In the genomic region with DNA sequence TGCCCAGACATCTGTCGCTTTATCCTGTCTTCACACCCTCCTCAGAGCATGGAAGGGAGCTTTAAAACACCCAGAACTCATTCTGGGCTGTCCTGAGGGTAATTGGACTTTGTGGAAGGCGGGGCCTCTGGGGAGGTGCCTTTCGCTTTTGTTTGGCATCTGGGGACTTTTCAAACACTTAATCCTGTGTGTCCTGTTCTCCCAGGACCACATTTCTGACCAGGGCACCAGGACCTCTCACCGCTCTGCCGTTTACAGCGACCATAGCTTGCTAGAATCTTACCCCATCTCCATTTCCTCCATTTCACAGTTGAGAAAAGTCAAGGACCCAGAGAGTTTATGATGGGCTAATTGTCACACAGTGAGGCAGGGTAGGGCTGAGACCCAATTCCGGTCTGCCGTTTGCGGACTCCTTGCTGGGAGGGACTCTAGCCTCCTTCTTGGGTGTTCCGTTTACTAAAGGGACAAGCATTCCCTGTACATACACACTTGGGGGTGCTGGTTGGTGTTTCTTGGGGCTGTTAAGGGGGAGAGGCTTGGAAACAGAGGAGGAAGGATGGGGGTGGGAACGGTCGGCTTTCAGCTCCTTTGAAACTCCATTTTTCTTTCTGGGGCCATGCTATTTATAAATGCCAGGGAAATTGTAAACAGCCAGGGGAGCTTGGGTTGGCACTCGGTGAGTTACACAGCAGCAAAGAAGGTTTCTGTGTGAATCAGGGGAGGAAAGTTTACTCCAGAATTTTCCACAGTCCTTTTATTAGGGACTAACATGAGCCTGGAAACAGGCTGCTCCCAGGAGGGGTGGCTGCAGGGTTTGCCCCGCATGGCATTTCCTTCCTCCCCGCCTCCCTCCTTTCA, we compare ENCODE assay signal across 8 cellular contexts. TPM values are rescaled to one million over a fixed set of nuclear protein-coding genes. Genes with fewer than 3 reads are reported as not detected.
DNase-seq lines count a peak whose midpoint lies in the region; ATAC-seq, FAIRE-seq and TF ChIP-seq lines count a peak whose summit lies in the region.

No MANE protein-coding gene starts in this region.

- H3K56ac ChIP-seq in H1 (replicated peaks; ENCODE audit: insufficient read length, low read depth, low read length): no peak overlapping the region

- no peak overlapping the region for H3K27ac ChIP-seq in MM.1S (ENCODE audit: low read length)
- no peak overlapping the region for H3K27ac ChIP-seq in H1 (ENCODE audit: low read depth, low read length)

- H2AK5ac ChIP-seq in H1 (ENCODE audit: low read depth, low read length): 0 out of 2 replicates have a peak overlapping the region, but pooled peaks have one; percentile 8

- H3K14ac ChIP-seq in H1 (ENCODE audit: insufficient read length): no peak overlapping the region

- no peak overlapping the region for H4K8ac ChIP-seq in H1 (ENCODE audit: extremely low read depth, insufficient read depth, low read length)

- 0 out of 2 replicates have a peak overlapping the region, but pooled peaks have one; percentile 39 for H2BK12ac ChIP-seq in H1 (ENCODE audit: low read depth, low read length)

- H3K4me1 ChIP-seq in MM.1S (ENCODE audit: low read length) (no peaks in the 10 kb centered on the region; the same call in 1 of the 2 replicates), H1 (replicated peaks in 1 of 4; ENCODE audit: control insufficient read depth in 3 of 4, insufficient read depth in 4 of 4, low read length in 3 of 4) (peaks cover 4 to 31% (median 12%) of the 10 kb centered on the region in 4 experiments), mucosa of stomach (ENCODE audit: control insufficient read depth, insufficient read depth, low read length) (peaks cover 39% of the 10 kb centered on the region)

- POLR2A ChIA-PET in H1 (lab: Charles Lee; ENCODE audit: partially characterized antibody): interaction anchor here (1.3 to 2.6 kb wide), 5 partner anchors 9 to 48 kb away, joined by 4 to 19 read pairs (median 5); no protein-coding TSS in a partner anchor

- CTCF ChIA-PET in H1 (lab: Charles Lee; ENCODE audit: partially characterized antibody): interaction anchor here (0.5 to 6.1 kb wide), 14 partner anchors 9 to 130 kb away, joined by 3 to 53 read pairs (median 6); no protein-coding TSS in a partner anchor

- H2BK120ac ChIP-seq in H1 (replicated peaks; ENCODE audit: low read depth, low read length): no peak overlapping the region

- TF ChIP-seq RAD21 in H1 (IDR thresholded peaks at IDR 0.05 in 1 of 2, conservative IDR thresholded peaks at IDR 0.05 in 1 of 2; ENCODE audit: low read depth in 2 of 2, low read length in 2 of 2): no peak

- no peak overlapping the region for H4K91ac ChIP-seq in H1 (replicated peaks; ENCODE audit: insufficient read length, low read length)

- peak; percentile 58 for DNase-seq in GM03348 (ENCODE audit: low spot score)
- DNase-seq in MM.1S: no peak
- no peak for DNase-seq in H1 (ENCODE audit: low read depth in 1 of 2, low spot score in 2 of 2)
- no peak for DNase-seq in LoVo (ENCODE audit: low spot score)
- DNase-seq in NCI-H1105 treated with DMSO at 0.1 percent for 48 hours (lab: John Stamatoyannopoulos, UW): no peak
- DNase-seq in stimulated activated CD4-positive, alpha-beta T cell treated with anti-CD3 and anti-CD28 coated beads, Interleukin-12 subunit alpha, Interleukin-12 subunit beta, amount 100 ng/mL, for 4 hours: no peak

- H2BK15ac ChIP-seq in H1 (ENCODE audit: low read length): 0 out of 2 replicates have a peak overlapping the region, but pooled peaks have one; percentile 29

- no peak overlapping the region for H3K4me3 ChIP-seq in MM.1S (ENCODE audit: low read length)
- H3K4me3 ChIP-seq in H1 (ENCODE audit: extremely low read depth in 1 of 4, insufficient read depth in 2 of 4, low read depth in 3 of 4, low read length in 4 of 4): peak overlapping the region; percentile 28 to 94 (median 72); a peak in 7 of 8 replicates
- peak overlapping the region; percentile 80 for H3K4me3 ChIP-seq in mucosa of stomach (ENCODE audit: low read length)

- H3K79me1 ChIP-seq in H1 (ENCODE audit: low read depth, low read length): no peaks in the 10 kb centered on the region

- no peaks in the 10 kb centered on the region for H3K27me3 ChIP-seq in MM.1S (replicated peaks; ENCODE audit: insufficient read depth, low read length)
- peaks cover 0 to 30% (median 22%) of the 10 kb centered on the region in 4 experiments; a peak in 6 of 7 replicates for H3K27me3 ChIP-seq in H1 (replicated peaks in 1 of 4; ENCODE audit: control insufficient read depth in 3 of 4, extremely low read depth in 1 of 4, insufficient read depth in 3 of 4, low read length in 3 of 4)
- no peaks in the 10 kb centered on the region for H3K27me3 ChIP-seq in mucosa of stomach (ENCODE audit: control insufficient read depth, insufficient read depth, low read length)

- H3K79me2 ChIP-seq in MM.1S (ENCODE audit: low read length) (no peaks in the 10 kb centered on the region), H1 (ENCODE audit: control insufficient read depth in 1 of 2, insufficient read depth in 2 of 2, low read length in 2 of 2) (peaks cover 0 to 5% of the 10 kb centered on the region in 2 experiments; a peak in 1 of 4 replicates)

- H3K9me2 ChIP-seq in MM.1S (replicated peaks; ENCODE audit: insufficient read depth, low read length): no peaks in the 10 kb centered on the region

- no peak for TF ChIP-seq CTCF in MM.1S (IDR thresholded peaks at IDR 0.05; ENCODE audit: low read length)
- TF ChIP-seq CTCF in H1 (IDR thresholded peaks at IDR 0.05; ENCODE audit: control extremely low read depth in 1 of 3, insufficient read depth in 1 of 3, low read depth in 1 of 3, low read length in 3 of 3): no peak

- 28% methylated on average over 15 of the region's 15 CpGs; no CpG with 5 or more reads in 1 of the 2 experiments for WGBS in H1 (ENCODE audit: extremely low coverage in 1 of 2, insufficient coverage in 1 of 2, insufficient read length in 1 of 2, insufficient replicate concordance in 2 of 2, low coverage in 1 of 2, low lambda C conversion rate in 2 of 2, missing lambda C conversion rate in 1 of 2), 2 experiments

- peak overlapping the region; percentile 25 for H3K18ac ChIP-seq in H1 (ENCODE audit: extremely low read depth, low read length)

- H3K9ac ChIP-seq in MM.1S (ENCODE audit: low read length) (no peak overlapping the region), H1 (replicated peaks in 1 of 4; ENCODE audit: extremely low read depth in 1 of 4, low read depth in 3 of 4, low read length in 3 of 4) (peak overlapping the region in 3 of 4 experiments; percentile 21 to 38 (median 24); a peak in 1 of 7 replicates), mucosa of stomach (ENCODE audit: low read length) (peak overlapping the region; percentile 92)

- H4K20me1 ChIP-seq in MM.1S (ENCODE audit: insufficient read depth, low read length) (no peaks in the 10 kb centered on the region), H1 (replicated peaks in 1 of 2; ENCODE audit: control insufficient read depth in 1 of 2, insufficient read depth in 2 of 2, low read length in 2 of 2) (no peaks in the 10 kb centered on the region)

- peak overlapping the region; percentile 6 for H3K4ac ChIP-seq in H1 (replicated peaks; ENCODE audit: insufficient read length, low read depth, low read length)

- ATAC-seq in GM21825 (IDR thresholded peaks at IDR 0.05; ENCODE audit: unreplicated experiment): no peak

- no peak for TF ChIP-seq EP300 in H1 (IDR thresholded peaks at IDR 0.05; ENCODE audit: borderline replicate concordance in 1 of 2, low read depth in 2 of 2, low read length in 2 of 2)

- H2AFZ ChIP-seq in MM.1S (ENCODE audit: low read length) (no peak overlapping the region), H1 (ENCODE audit: low read length) (no peak overlapping the region)

- no peak for TF ChIP-seq POLR2A in H1 (IDR thresholded peaks at IDR 0.05; ENCODE audit: control extremely low read depth in 1 of 2, low read depth in 2 of 2, low read length in 2 of 2)

- no peaks in the 10 kb centered on the region for H3K9me3 ChIP-seq in MM.1S (replicated peaks; ENCODE audit: insufficient read depth, low read length)
- H3K9me3 ChIP-seq in H1 (ENCODE audit: insufficient read depth in 2 of 2, low read depth in 1 of 2, low read length in 1 of 2): no peaks in the 10 kb centered on the region
- H3K9me3 ChIP-seq in mucosa of stomach (ENCODE audit: control insufficient read depth, low read length): no peaks in the 10 kb centered on the region

- no peaks in the 10 kb centered on the region for H3F3A ChIP-seq in MM.1S (ENCODE audit: insufficient read depth, low read length)

- H3K36me3 ChIP-seq in MM.1S (replicated peaks; ENCODE audit: insufficient read depth, low read length): no peaks in the 10 kb centered on the region
- no peaks in the 10 kb centered on the region for H3K36me3 ChIP-seq in H1 (ENCODE audit: control insufficient read depth in 2 of 4, insufficient read depth in 4 of 4, low read length in 3 of 4)
- H3K36me3 ChIP-seq in mucosa of stomach (ENCODE audit: control insufficient read depth, insufficient read depth, low read length): no peaks in the 10 kb centered on the region

- H3K23me2 ChIP-seq in H1 (ENCODE audit: low read depth, low read length): peaks cover 16% of the 10 kb centered on the region

- no peak for FAIRE-seq in H1 (lab: Jason Lieb, UNC)

- no peak overlapping the region for H3K23ac ChIP-seq in H1 (ENCODE audit: insufficient read length)

- H2BK20ac ChIP-seq in H1 (ENCODE audit: low read length): no peak overlapping the region

- peak overlapping the region; percentile 18; the same call in 1 of the 2 replicates for H2BK5ac ChIP-seq in H1 (ENCODE audit: low read depth, low read length)

- peak overlapping the region; percentile 98; the same call in 1 of the 2 replicates for H3K4me2 ChIP-seq in MM.1S (ENCODE audit: low read depth, low read length)
- peak overlapping the region; percentile 91 to 93 for H3K4me2 ChIP-seq in H1 (ENCODE audit: insufficient read depth in 1 of 2, low read depth in 2 of 2, low read length in 2 of 2)

- H4K5ac ChIP-seq in H1 (ENCODE audit: insufficient read length, low read depth, low read length): no peak overlapping the region

TF ChIP-seq in H1, 55 proteins besides CTCF, POLR2A, EP300 and RAD21 (continues in another document):
- TF ChIP-seq, protein P1, sequence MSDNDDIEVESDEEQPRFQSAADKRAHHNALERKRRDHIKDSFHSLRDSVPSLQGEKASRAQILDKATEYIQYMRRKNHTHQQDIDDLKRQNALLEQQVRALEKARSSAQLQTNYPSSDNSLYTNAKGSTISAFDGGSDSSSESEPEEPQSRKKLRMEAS (IDR thresholded peaks at IDR 0.05): 0 out of 2 replicates have a peak, but pooled peaks have one; percentile 22
- TF ChIP-seq ASH2L (IDR thresholded peaks at IDR 0.05; ENCODE audit: low read length) (peak; percentile 9), FOSL1 (IDR thresholded peaks at IDR 0.05; ENCODE audit: insufficient read depth, low read depth, low read length) (no peak)

RNA-seq across cellular contexts. Expression of a gene that starts 1.3 kb away (rescaled TPM):
- 49.7 and 52.3 TPM in 2 replicates for total RNA-seq in H1 (2021; fragmentation: NEBNext Ultra II Directional; extraction: Animal tissue kit (Norgen Biotek cat#: 25700))
- 94.5 and 107 TPM in 2 replicates for polyA plus RNA-seq in H1 (2011; rRNA removed)
- polyA plus RNA-seq in H1 (2011; cell fraction: cytosol; rRNA removed): 101 TPM
- 135 TPM for polyA plus RNA-seq in H1 (2011; cell fraction: nucleus; rRNA removed)
- polyA plus RNA-seq in H1 (2012, experiment 1 of 2): 54.3 to 109 TPM (median 91.7 TPM) in 4 replicates
- polyA plus RNA-seq in H1 (2012, experiment 2 of 2): 62.4 TPM
- polyA plus RNA-seq in H1 (2013, experiment 1 of 2): 15.2 TPM
- polyA plus RNA-seq in H1 (2013, experiment 2 of 2): 14.2 TPM
- 113 and 127 TPM in 2 replicates for polyA minus RNA-seq in H1 (2011; rRNA and poly(A)+ RNA removed)
- polyA minus RNA-seq in H1 (2011; cell fraction: cytosol; rRNA and poly(A)+ RNA removed): 70.7 TPM
- 53.4 TPM for polyA minus RNA-seq in H1 (2011; cell fraction: nucleus; rRNA and poly(A)+ RNA removed)
